Comparison of ENCODE assay signal across 1 cellular context in genomic region chr5:76393035-76393680, GRCh38.
TF ChIP-seq lines count a peak whose summit lies in the region.

No MANE protein-coding gene starts in this region.

TF ChIP-seq in WTC11, 78 proteins besides CTCF, POLR2A, EP300 and RAD21 (continued from another document):
- TF ChIP-seq, protein P1, sequence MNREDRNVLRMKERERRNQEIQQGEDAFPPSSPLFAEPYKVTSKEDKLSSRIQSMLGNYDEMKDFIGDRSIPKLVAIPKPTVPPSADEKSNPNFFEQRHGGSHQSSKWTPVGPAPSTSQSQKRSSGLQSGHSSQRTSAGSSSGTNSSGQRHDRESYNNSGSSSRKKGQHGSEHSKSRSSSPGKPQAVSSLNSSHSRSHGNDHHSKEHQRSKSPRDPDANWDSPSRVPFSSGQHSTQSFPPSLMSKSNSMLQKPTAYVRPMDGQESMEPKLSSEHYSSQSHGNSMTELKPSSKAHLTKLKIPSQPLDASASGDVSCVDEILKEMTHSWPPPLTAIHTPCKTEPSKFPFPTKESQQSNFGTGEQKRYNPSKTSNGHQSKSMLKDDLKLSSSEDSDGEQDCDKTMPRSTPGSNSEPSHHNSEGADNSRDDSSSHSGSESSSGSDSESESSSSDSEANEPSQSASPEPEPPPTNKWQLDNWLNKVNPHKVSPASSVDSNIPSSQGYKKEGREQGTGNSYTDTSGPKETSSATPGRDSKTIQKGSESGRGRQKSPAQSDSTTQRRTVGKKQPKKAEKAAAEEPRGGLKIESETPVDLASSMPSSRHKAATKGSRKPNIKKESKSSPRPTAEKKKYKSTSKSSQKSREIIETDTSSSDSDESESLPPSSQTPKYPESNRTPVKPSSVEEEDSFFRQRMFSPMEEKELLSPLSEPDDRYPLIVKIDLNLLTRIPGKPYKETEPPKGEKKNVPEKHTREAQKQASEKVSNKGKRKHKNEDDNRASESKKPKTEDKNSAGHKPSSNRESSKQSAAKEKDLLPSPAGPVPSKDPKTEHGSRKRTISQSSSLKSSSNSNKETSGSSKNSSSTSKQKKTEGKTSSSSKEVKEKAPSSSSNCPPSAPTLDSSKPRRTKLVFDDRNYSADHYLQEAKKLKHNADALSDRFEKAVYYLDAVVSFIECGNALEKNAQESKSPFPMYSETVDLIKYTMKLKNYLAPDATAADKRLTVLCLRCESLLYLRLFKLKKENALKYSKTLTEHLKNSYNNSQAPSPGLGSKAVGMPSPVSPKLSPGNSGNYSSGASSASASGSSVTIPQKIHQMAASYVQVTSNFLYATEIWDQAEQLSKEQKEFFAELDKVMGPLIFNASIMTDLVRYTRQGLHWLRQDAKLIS (CRISPR knock-in tag; IDR thresholded peaks at IDR 0.05; ENCODE audit: borderline replicate concordance): no peak
- TF ChIP-seq OVOL2 (CRISPR knock-in tag; IDR thresholded peaks at IDR 0.05; ENCODE audit: borderline replicate concordance) (no peak), ZNF219 (CRISPR knock-in tag; IDR thresholded peaks at IDR 0.05; ENCODE audit: borderline replicate concordance) (no peak)
